In the genomic region with DNA sequence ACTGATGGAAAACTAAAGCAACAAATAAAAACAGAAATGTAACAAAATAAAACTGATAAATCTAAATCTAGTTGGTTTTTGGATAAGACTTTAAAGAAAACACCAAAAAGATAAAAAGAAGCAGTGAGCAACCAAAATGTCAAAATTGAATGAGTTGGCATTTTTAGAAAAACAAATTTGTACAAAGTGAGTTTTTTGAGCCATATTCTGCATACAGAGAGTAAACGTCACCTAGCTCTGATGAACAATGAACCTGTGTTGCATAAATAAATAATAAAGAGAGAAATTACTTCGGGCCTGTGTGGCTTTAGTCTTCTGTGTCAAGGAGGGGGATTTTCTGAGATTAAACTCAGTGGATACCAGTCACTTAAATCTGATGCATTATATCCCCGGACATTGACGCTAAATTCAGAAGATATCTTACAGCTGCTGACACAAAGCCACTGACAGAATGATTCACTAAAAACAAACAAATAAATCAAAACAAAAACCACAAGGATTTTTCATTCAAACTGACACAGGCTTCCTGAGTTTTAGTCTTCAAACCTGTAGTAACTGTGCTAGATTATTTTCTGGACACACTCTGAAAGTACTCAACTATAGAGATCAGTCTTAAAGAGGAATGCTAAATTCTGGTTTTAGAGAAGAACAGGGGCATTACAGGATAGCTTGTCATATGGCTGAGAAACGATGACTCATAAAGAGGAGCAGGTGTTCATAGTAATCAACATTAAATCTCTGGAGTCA, we compare ENCODE assay signal across 15 cellular contexts.
DNase-seq lines count a peak whose midpoint lies in the region; ATAC-seq, FAIRE-seq and TF ChIP-seq lines count a peak whose summit lies in the region.
"Had no signal": no experiment of that assay in that cellular context is flagged by ENCODE, and none has a peak within 500 bp of the region (broad histone marks: within the 10 kb centered on the region; RNA-seq: fewer than 3 reads in every experiment).

No MANE protein-coding gene starts in this region.

- no peak overlapping the region for H3K9ac ChIP-seq in neural progenitor cell

- no peaks in the 10 kb centered on the region for H3F3A ChIP-seq in neural progenitor cell (ENCODE audit: low read depth)

- no peak for TF ChIP-seq EP300 in tibial nerve (IDR thresholded peaks at IDR 0.05)

- no peaks in the 10 kb centered on the region for H3K9me3 ChIP-seq in neural progenitor cell (ENCODE audit: low read depth)
- no peaks in the 10 kb centered on the region for H3K9me3 ChIP-seq in tibial nerve
- H3K9me3 ChIP-seq: psoas muscle had no signal

- no peak overlapping the region for H3K4me2 ChIP-seq in neural progenitor cell

- H3K4me1 Mint-ChIP-seq in neural progenitor cell, result peaks cover 3% of the 10 kb centered on the region
- H3K4me1 Mint-ChIP-seq: activated CD4-positive, alpha-beta T cell treated with anti-CD3 and anti-CD28 coated beads for 36 hours; activated T-helper 17 cell treated with anti-CD3 and anti-CD28 coated beads, Interleukin-2, amount 50 U/mL, for 72 hours had no signal

- no peaks in the 10 kb centered on the region for H3K36me3 ChIP-seq in neural progenitor cell
- no peaks in the 10 kb centered on the region for H3K36me3 ChIP-seq in tibial nerve

- H3K9me3 Mint-ChIP-seq in neural progenitor cell, result no peaks in the 10 kb centered on the region
- H3K9me3 Mint-ChIP-seq: activated T-helper 17 cell treated with anti-CD3 and anti-CD28 coated beads, Interleukin-2, amount 50 U/mL, for 72 hours had no signal

- H2AFZ ChIP-seq in neural progenitor cell (replicated peaks), result no peak overlapping the region

- H4K20me1 ChIP-seq in neural progenitor cell (ENCODE audit: low read depth), result no peaks in the 10 kb centered on the region

- H3K27me3 ChIP-seq in neural progenitor cell (no peaks in the 10 kb centered on the region), tibial nerve (no peaks in the 10 kb centered on the region)

- no peaks in the 10 kb centered on the region for H3K36me3 Mint-ChIP-seq in neural progenitor cell

- no peak overlapping the region for H3K4me3 Mint-ChIP-seq in neural progenitor cell
- H3K4me3 Mint-ChIP-seq: activated CD4-positive, alpha-beta T cell treated with anti-CD3 and anti-CD28 coated beads for 36 hours; activated T-helper 17 cell treated with anti-CD3 and anti-CD28 coated beads, Interleukin-2, amount 50 U/mL, for 72 hours had no signal

- peak; percentile 84 for FAIRE-seq in H54 (lab: Jason Lieb, UNC)

- TF ChIP-seq CTCF in neural progenitor cell (IDR thresholded peaks at IDR 0.05) (no peak), tibial nerve (IDR thresholded peaks at IDR 0.05) (no peak)

- peak overlapping the region; percentile 15 for H3K27ac Mint-ChIP-seq in neural progenitor cell
- H3K27ac Mint-ChIP-seq: activated CD4-positive, alpha-beta T cell treated with anti-CD3 and anti-CD28 coated beads for 36 hours; activated T-helper 17 cell treated with anti-CD3 and anti-CD28 coated beads, Interleukin-2, amount 50 U/mL, for 72 hours had no signal

- TF ChIP-seq POLR2A in H54 (IDR thresholded peaks at IDR 0.05; ENCODE audit: low read depth, low read length), result no peak
- no peak for TF ChIP-seq POLR2A in tibial nerve (IDR thresholded peaks at IDR 0.05)

- no peaks in the 10 kb centered on the region for H3K27me3 Mint-ChIP-seq in neural progenitor cell (ENCODE audit: insufficient read depth, low read depth)
- H3K27me3 Mint-ChIP-seq: activated T-helper 17 cell treated with anti-CD3 and anti-CD28 coated beads, Interleukin-2, amount 50 U/mL, for 72 hours had no signal

- no peak for ATAC-seq in GM18868 (IDR thresholded peaks at IDR 0.05; ENCODE audit: unreplicated experiment)
- ATAC-seq: activated CD4-positive, alpha-beta T cell treated with anti-CD3 and anti-CD28 coated beads for 36 hours; activated T-helper 17 cell treated with anti-CD3 and anti-CD28 coated beads, Interleukin-2, amount 50 U/mL, for 72 hours; psoas muscle had no signal

- H3K27ac ChIP-seq in neural progenitor cell, result no peak overlapping the region
- H3K27ac ChIP-seq in tibial nerve, result no peak overlapping the region
- H3K27ac ChIP-seq: epithelial cell of prostate, psoas muscle had no signal

- no peaks in the 10 kb centered on the region for H3K4me1 ChIP-seq in neural progenitor cell
- no peaks in the 10 kb centered on the region for H3K4me1 ChIP-seq in tibial nerve
- H3K4me1 ChIP-seq: psoas muscle had no signal

- H3K79me2 ChIP-seq in neural progenitor cell (ENCODE audit: low read depth), result no peaks in the 10 kb centered on the region

- WGBS in tibial nerve, 2 donors, result 52 to 58% methylated on average over 5 of the region's 5 CpGs

- H3K4me3 ChIP-seq in neural progenitor cell, result no peak overlapping the region
- H3K4me3 ChIP-seq in tibial nerve, result no peak overlapping the region
- H3K4me3 ChIP-seq: psoas muscle had no signal

- no peak for DNase-seq in H54 (ENCODE audit: insufficient read length, low spot score)
- peak; percentile 18 to 63 for DNase-seq in NCI-H2081 (lab: John Stamatoyannopoulos, UW)
- peak; percentile 74 to 90 for DNase-seq in SHP77 (lab: John Stamatoyannopoulos, UW)
- no peak for DNase-seq in neural progenitor cell (ENCODE audit: low spot score)
- DNase-seq in tibial nerve (ENCODE audit: low spot score in 2 of 2), result no peak
- no peak for DNase-seq in 8988T
- no peak for DNase-seq in middle frontal gyrus (ENCODE audit: extremely low spot score, low spot score)
- DNase-seq: activated CD4-positive, alpha-beta T cell treated with anti-CD3 and anti-CD28 coated beads for 36 hours; DMS79 treated with DMSO at 0.1 percent for 48 hours; midbrain; NCI-H1105 treated with DMSO at 0.1 percent for 48 hours; psoas muscle had no signal

Comparison
In these comparisons a context has a peak if more than half of its experiments do, and no peak if none do; other contexts are left out.
1. DNase-seq: peak in NCI-H2081 (2 of 2) and SHP77 (2 of 2); none in H54 (single experiment), neural progenitor cell (single experiment), tibial nerve (0 of 2), 8988T (single experiment) and middle frontal gyrus (single experiment).